ENCODE assay signal across 14 cellular contexts in the genomic region with DNA sequence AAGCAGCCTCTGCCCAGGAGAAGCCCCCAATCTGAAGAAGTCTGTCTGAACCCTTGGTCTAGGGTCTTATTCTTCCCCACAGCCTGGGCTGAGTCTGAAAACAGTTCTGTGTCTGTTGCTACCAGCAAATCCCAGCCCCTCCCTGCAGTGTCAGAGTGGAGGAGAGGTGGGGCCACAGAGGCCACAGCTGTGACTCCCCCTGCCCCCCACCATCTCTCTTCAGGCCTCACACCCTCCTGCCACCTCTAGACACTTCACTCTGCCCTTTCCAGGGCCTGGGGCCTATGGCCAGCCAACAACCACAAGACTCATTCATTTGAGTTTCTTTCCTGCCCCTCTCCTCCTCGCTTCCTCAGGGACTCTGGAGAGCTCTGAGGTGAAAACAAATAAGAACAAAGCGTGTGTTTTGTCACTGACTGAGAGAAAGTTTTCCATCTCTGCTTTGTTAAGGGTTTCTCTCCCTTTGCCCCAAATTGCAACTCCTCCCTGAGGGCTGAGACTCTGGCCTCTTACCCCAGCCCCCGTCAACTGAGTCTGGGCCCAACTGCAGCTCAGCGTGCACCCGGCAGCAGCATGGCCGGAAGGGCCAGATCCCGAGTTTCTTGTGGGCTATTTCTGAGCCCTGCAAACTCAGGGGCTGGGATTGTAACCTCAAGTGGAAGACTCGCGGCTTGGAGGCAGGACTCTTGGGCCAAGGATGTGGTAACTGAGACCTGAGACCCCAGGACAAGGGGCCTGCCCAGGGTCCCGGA. TPM values are rescaled to one million over a fixed set of nuclear protein-coding genes. Genes with fewer than 3 reads are reported as not detected.
A peak's percentile ranks its signal among the peaks of the same experiment; 100 is the strongest.
DNase-seq lines count a peak whose midpoint lies in the region; ATAC-seq and TF ChIP-seq lines count a peak whose summit lies in the region.
"Had no signal": no experiment of that assay in that cellular context is flagged by ENCODE, and none has a peak within 500 bp of the region (broad histone marks: within the 10 kb centered on the region; RNA-seq: fewer than 3 reads in every experiment).

No MANE protein-coding gene starts in this region.

- H3K9me3 Mint-ChIP-seq in naive thymus-derived CD4-positive, alpha-beta T cell: no peaks in the 10 kb centered on the region
- no peaks in the 10 kb centered on the region for H3K9me3 Mint-ChIP-seq in stimulated activated memory B cell treated with anti-CD40 and anti-IgM and Interleukin-4, amounts not matched to agents 10 μg/mL and 1 μg/mL and 100 μg/mL, for 72 hours
- H3K9me3 Mint-ChIP-seq: activated naive CD4-positive, alpha-beta T cell treated with anti-CD3 and anti-CD28 coated beads, Interleukin-2, amount 10 ng/mL, durations not matched to agents 7 days and 5 days; naive B cell had no signal

- peak overlapping the region in 5 of 9 donors; percentile 1 to 82 (median 39) for H3K27ac Mint-ChIP-seq in naive thymus-derived CD4-positive, alpha-beta T cell
- no peak overlapping the region for H3K27ac Mint-ChIP-seq in stimulated activated memory B cell treated with anti-CD40 and anti-IgM and Interleukin-4, amounts not matched to agents 10 μg/mL and 1 μg/mL and 100 μg/mL, for 72 hours
- H3K27ac Mint-ChIP-seq: activated naive CD4-positive, alpha-beta T cell treated with anti-CD3 and anti-CD28 coated beads, Interleukin-2, amount 10 ng/mL, durations not matched to agents 7 days and 5 days had no signal

- H3K4me3 ChIP-seq in dorsolateral prefrontal cortex (no peak overlapping the region), thoracic aorta (peak overlapping the region; percentile 58)
- H3K4me3 ChIP-seq in naive thymus-derived CD4-positive, alpha-beta T cell (ENCODE audit: low read length): no peak overlapping the region
- H3K4me3 ChIP-seq: colonic mucosa had no signal

- POLR2A ChIA-PET in RWPE1 (lab: Yijun Ruan, JAX; ENCODE audit: low non-redundant PET): interaction anchor here (1.0 kb wide), 1 partner anchor 24 kb away, joined by 4 read pairs; no protein-coding TSS in a partner anchor
- POLR2A ChIA-PET in naive thymus-derived CD4-positive, alpha-beta T cell (lab: Charles Lee): no interaction called here

- H3K27me3 ChIP-seq in dorsolateral prefrontal cortex (no peaks in the 10 kb centered on the region), thoracic aorta (replicated peaks; ENCODE audit: insufficient read depth) (no peaks in the 10 kb centered on the region)
- no peaks in the 10 kb centered on the region for H3K27me3 ChIP-seq in naive thymus-derived CD4-positive, alpha-beta T cell (ENCODE audit: control insufficient read depth in 2 of 2, insufficient read depth in 2 of 2, low read length in 2 of 2)
- H3K27me3 ChIP-seq: colonic mucosa had no signal

- no peaks in the 10 kb centered on the region for H3K36me3 ChIP-seq in naive thymus-derived CD4-positive, alpha-beta T cell (ENCODE audit: control insufficient read depth in 2 of 3, insufficient read depth in 3 of 3, low read length in 3 of 3)
- no peaks in the 10 kb centered on the region for H3K36me3 ChIP-seq in thoracic aorta
- H3K36me3 ChIP-seq: colonic mucosa had no signal

- intact Hi-C loops in dorsolateral prefrontal cortex (cut with DNase I): no loop called here
- intact Hi-C loops in naive thymus-derived CD4-positive, alpha-beta T cell (cut with micrococcal nuclease): no loop called here

- CTCF ChIA-PET in RWPE1 (lab: Yijun Ruan, JAX): interaction anchor here (0.6 to 1.7 kb wide), 2 partner anchors 10 to 35 kb away, joined by 5 to 6 read pairs; no protein-coding TSS in a partner anchor
- CTCF ChIA-PET in naive thymus-derived CD4-positive, alpha-beta T cell (lab: Charles Lee): no interaction called here

- no peak overlapping the region for H3K4me3 Mint-ChIP-seq in naive thymus-derived CD4-positive, alpha-beta T cell
- H3K4me3 Mint-ChIP-seq in stimulated activated memory B cell treated with anti-CD40 and anti-IgM and Interleukin-4, amounts not matched to agents 10 μg/mL and 1 μg/mL and 100 μg/mL, for 72 hours: no peak overlapping the region
- H3K4me3 Mint-ChIP-seq: activated naive CD4-positive, alpha-beta T cell treated with anti-CD3 and anti-CD28 coated beads, Interleukin-2, amount 10 ng/mL, durations not matched to agents 7 days and 5 days; naive B cell had no signal

- H3K27ac ChIP-seq in RWPE1: peak overlapping the region; percentile 98
- peak overlapping the region in 40 of 59 donors; percentile 7 to 79 (median 44) for H3K27ac ChIP-seq in dorsolateral prefrontal cortex
- no peak overlapping the region for H3K27ac ChIP-seq in naive thymus-derived CD4-positive, alpha-beta T cell (ENCODE audit: low read depth, low read length)
- H3K27ac ChIP-seq in thoracic aorta: peak overlapping the region; percentile 87 to 94
- H3K27ac ChIP-seq: colonic mucosa, HL-60 had no signal

- peaks cover 0 to 7% (median 0%) of the 10 kb centered on the region in 5 donors for H3K36me3 Mint-ChIP-seq in naive thymus-derived CD4-positive, alpha-beta T cell
- H3K36me3 Mint-ChIP-seq in stimulated activated memory B cell treated with anti-CD40 and anti-IgM and Interleukin-4, amounts not matched to agents 10 μg/mL and 1 μg/mL and 100 μg/mL, for 72 hours: no peaks in the 10 kb centered on the region
- H3K36me3 Mint-ChIP-seq: activated naive CD4-positive, alpha-beta T cell treated with anti-CD3 and anti-CD28 coated beads, Interleukin-2, amount 10 ng/mL, durations not matched to agents 7 days and 5 days; naive B cell had no signal

- H3K27me3 Mint-ChIP-seq in naive thymus-derived CD4-positive, alpha-beta T cell: peaks cover 0 to 27% (median 0%) of the 10 kb centered on the region in 5 donors
- H3K27me3 Mint-ChIP-seq in stimulated activated memory B cell treated with anti-CD40 and anti-IgM and Interleukin-4, amounts not matched to agents 10 μg/mL and 1 μg/mL and 100 μg/mL, for 72 hours: peaks cover 61% of the 10 kb centered on the region

- TF ChIP-seq CTCF in RWPE1 (conservative IDR thresholded peaks at IDR 0.05; ENCODE audit: low read depth): no peak
- TF ChIP-seq CTCF in dorsolateral prefrontal cortex (IDR thresholded peaks at IDR 0.05 in 54 of 56, conservative IDR thresholded peaks at IDR 0.05 in 2 of 56; ENCODE audit: low read depth in 1 of 56, partially characterized antibody in 56 of 56): no peak
- TF ChIP-seq CTCF in thoracic aorta (IDR thresholded peaks at IDR 0.05): no peak

- DNase-seq in RWPE1 (ENCODE audit: low spot score) (no peak), dorsolateral prefrontal cortex (no peak), thoracic aorta (ENCODE audit: low spot score) (no peak), NCI-H1048 (lab: John Stamatoyannopoulos, UW) (no peak)
- DNase-seq in naive thymus-derived CD4-positive, alpha-beta T cell: no peak
- DNase-seq in stimulated activated CD4-positive, alpha-beta T cell treated with anti-CD3 and anti-CD28 coated beads, Interleukin-2, amount 100 ng/mL, for 24 hours: no peak
- DNase-seq: activated naive CD4-positive, alpha-beta T cell treated with anti-CD3 and anti-CD28 coated beads, Interleukin-2, amount 10 ng/mL, durations not matched to agents 7 days and 5 days; naive B cell; NCI-H2029 treated with DMSO at 0.1 percent for 48 hours; SHP77 treated with DMSO at 0.1 percent for 48 hours had no signal

- H3K4me1 Mint-ChIP-seq in naive thymus-derived CD4-positive, alpha-beta T cell: peaks cover 0 to 5% (median 3%) of the 10 kb centered on the region in 7 donors
- H3K4me1 Mint-ChIP-seq in stimulated activated memory B cell treated with anti-CD40 and anti-IgM and Interleukin-4, amounts not matched to agents 10 μg/mL and 1 μg/mL and 100 μg/mL, for 72 hours: no peaks in the 10 kb centered on the region
- H3K4me1 Mint-ChIP-seq: activated naive CD4-positive, alpha-beta T cell treated with anti-CD3 and anti-CD28 coated beads, Interleukin-2, amount 10 ng/mL, durations not matched to agents 7 days and 5 days; naive B cell had no signal

- no peaks in the 10 kb centered on the region for H3K9me3 ChIP-seq in naive thymus-derived CD4-positive, alpha-beta T cell (ENCODE audit: control insufficient read depth in 2 of 3, low read length in 3 of 3)
- no peaks in the 10 kb centered on the region for H3K9me3 ChIP-seq in thoracic aorta
- H3K9me3 ChIP-seq: colonic mucosa had no signal

- ATAC-seq in naive thymus-derived CD4-positive, alpha-beta T cell: no peak
- ATAC-seq in thoracic aorta (ENCODE audit: insufficient number of reproducible peaks, low FRiP score, low read depth): no peak
- ATAC-seq in stimulated activated memory B cell treated with anti-CD40 and anti-IgM and Interleukin-4, amounts not matched to agents 10 μg/mL and 1 μg/mL and 100 μg/mL, for 72 hours: no peak

- no peaks in the 10 kb centered on the region for H3K4me1 ChIP-seq in naive thymus-derived CD4-positive, alpha-beta T cell (ENCODE audit: control insufficient read depth in 2 of 2, insufficient read depth in 2 of 2, low read length in 2 of 2)
- H3K4me1 ChIP-seq in thoracic aorta (ENCODE audit: control insufficient read depth in 1 of 2, low read depth in 2 of 2): peaks cover 12 to 32% of the 10 kb centered on the region in 2 donors
- H3K4me1 ChIP-seq: colonic mucosa had no signal

RNA-seq across cellular contexts. Expression of a gene that starts 13.2 kb away (rescaled TPM):
- 1 to 10 TPM in 1 of 120 experiments, under 1 TPM in 14, not detected in 105; 0.46 to 1.0 (median 0.71) TPM for total RNA-seq in dorsolateral prefrontal cortex
- total RNA-seq in naive thymus-derived CD4-positive, alpha-beta T cell: not detected
- polyA plus RNA-seq in naive thymus-derived CD4-positive, alpha-beta T cell: under 1 TPM in 1 of 2 donors, not detected in 1; 0.27 TPM
- not detected for total RNA-seq in thoracic aorta
- total RNA-seq: colonic mucosa, H4 had no signal

RNA-seq across cellular contexts. Expression of a gene that starts 20.8 kb away (rescaled TPM):
- total RNA-seq in dorsolateral prefrontal cortex (1 to 10 TPM in 93 of 120 experiments, under 1 TPM in 27; 0.32 to 2.8 (median 1.3) TPM), thoracic aorta (not detected)
- under 1 TPM in 4 of 5 experiments, not detected in 1; 0.16 to 0.49 (median 0.24) TPM for total RNA-seq in naive thymus-derived CD4-positive, alpha-beta T cell
- not detected for polyA plus RNA-seq in naive thymus-derived CD4-positive, alpha-beta T cell

RNA-seq across cellular contexts. Expression of a gene that starts 21.6 kb away (rescaled TPM):
- total RNA-seq in dorsolateral prefrontal cortex (10 to 100 TPM in 90 of 120 experiments, 1 to 10 TPM in 30; 4.7 to 30.2 (median 13.2) TPM), thoracic aorta (10 to 100 TPM in 1 of 2 donors, 1 to 10 TPM in 1; 4.8 to 18.5 TPM)
- 10 to 100 TPM in 3 of 5 experiments, 1 to 10 TPM in 1, not detected in 1; 2.9 to 15.1 (median 14.0) TPM for total RNA-seq in naive thymus-derived CD4-positive, alpha-beta T cell
- 10 to 100 TPM; 19.7 to 33.1 TPM for polyA plus RNA-seq in naive thymus-derived CD4-positive, alpha-beta T cell

RNA-seq across cellular contexts. Expression of a gene that starts 35.4 kb away (rescaled TPM):
- total RNA-seq in dorsolateral prefrontal cortex: 100 to 1,000 TPM; 108 to 175 (median 146) TPM
- 100 to 1,000 TPM; 162 to 281 (median 243) TPM for total RNA-seq in naive thymus-derived CD4-positive, alpha-beta T cell
- 10 to 100 TPM; 27.8 to 30.2 TPM for polyA plus RNA-seq in naive thymus-derived CD4-positive, alpha-beta T cell
- 10 to 100 TPM; 35.7 to 91.1 TPM for total RNA-seq in thoracic aorta

RNA-seq across cellular contexts. Expression of a gene that starts 42.4 kb away (rescaled TPM):
- total RNA-seq in dorsolateral prefrontal cortex: 10 to 100 TPM in 119 of 120 experiments, 1 to 10 TPM in 1; 9.0 to 65.6 (median 36.0) TPM
- total RNA-seq in naive thymus-derived CD4-positive, alpha-beta T cell: under 1 TPM; 0.34 to 0.76 (median 0.60) TPM
- polyA plus RNA-seq in naive thymus-derived CD4-positive, alpha-beta T cell: under 1 TPM; 0.14 to 0.37 TPM
- total RNA-seq in thoracic aorta: 10 to 100 TPM in 1 of 2 donors, 1 to 10 TPM in 1; 2.4 to 24.1 TPM
